In the genomic region with DNA sequence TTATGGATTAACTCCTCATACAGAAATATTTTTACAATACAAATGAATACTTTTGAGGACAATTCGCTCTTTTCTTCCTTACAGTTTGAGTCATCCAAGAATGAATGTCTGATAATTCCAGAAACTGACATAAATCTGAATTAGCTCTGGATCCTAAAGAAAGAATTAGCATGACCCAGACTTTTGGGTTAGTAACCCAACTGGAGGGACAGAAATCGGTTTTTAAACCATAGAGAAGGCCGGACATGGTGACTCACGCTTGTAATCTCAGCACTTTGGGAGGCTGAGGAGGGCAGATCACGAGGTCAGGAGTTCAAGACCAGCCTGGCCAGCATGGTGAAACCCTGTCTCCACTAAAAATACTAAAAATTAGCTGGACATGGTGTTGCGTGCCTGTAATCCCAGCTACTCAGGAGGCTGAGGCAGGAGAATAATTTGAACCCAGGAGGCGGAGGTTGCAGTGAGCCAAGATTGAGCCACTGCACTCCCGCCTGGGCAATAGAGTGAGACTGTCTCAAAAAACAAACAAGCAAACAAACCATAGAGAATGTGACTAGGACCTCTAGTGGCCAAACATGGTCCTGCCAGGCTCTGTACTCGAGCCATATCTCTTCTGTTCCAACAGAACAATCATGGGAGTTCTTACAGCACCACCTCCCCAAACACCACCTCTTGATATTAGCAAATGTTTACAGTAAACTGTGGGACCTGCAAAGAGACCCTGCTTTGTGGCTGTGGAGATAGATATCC, we compare ENCODE assay signal across 10 cellular contexts. TPM values are rescaled to one million over a fixed set of nuclear protein-coding genes. Genes with fewer than 3 reads are reported as not detected.
DNase-seq lines count a peak whose midpoint lies in the region; ATAC-seq and TF ChIP-seq lines count a peak whose summit lies in the region.
"Had no signal": no experiment of that assay in that cellular context is flagged by ENCODE, and none has a peak within 500 bp of the region (broad histone marks: within the 10 kb centered on the region; RNA-seq: fewer than 3 reads in every experiment).

No MANE protein-coding gene starts in this region.

- DNase-seq in body of pancreas, result peak in 3 of 4 donors; percentile 8 to 44 (median 38)
- no peak for DNase-seq in NCI-H1092 treated with DMSO at 0.1 percent for 48 hours (lab: John Stamatoyannopoulos, UW)
- no peak for DNase-seq in stimulated activated naive CD8-positive, alpha-beta T cell treated with anti-CD3 and anti-CD28 coated beads, Interleukin-15, amount 100 ng/mL, for 72 hours
- no peak for DNase-seq in cardiac septum (ENCODE audit: low spot score)
- DNase-seq in activated CD4-positive, alpha-beta T cell treated with anti-CD3 and anti-CD28 coated beads, Interleukin-2, amount 10 ng/mL, durations not matched to agents 24 days and 14 days, result no peak

- H3K4me1 ChIP-seq in body of pancreas, result peaks cover 41% of the 10 kb centered on the region
- H3K4me1 ChIP-seq in rectal smooth muscle tissue (ENCODE audit: control insufficient read depth, insufficient read depth, low read length), result peaks cover 24% of the 10 kb centered on the region

- TF ChIP-seq POLR2A in body of pancreas (IDR thresholded peaks at IDR 0.05), result no peak

- no peaks in the 10 kb centered on the region for H3K27me3 Mint-ChIP-seq in stimulated activated naive CD8-positive, alpha-beta T cell treated with anti-CD3 and anti-CD28 coated beads, Interleukin-15, amount 100 ng/mL, for 72 hours
- H3K27me3 Mint-ChIP-seq in activated CD4-positive, alpha-beta T cell treated with anti-CD3 and anti-CD28 coated beads, Interleukin-2, amount 10 ng/mL, durations not matched to agents 24 days and 14 days, result no peaks in the 10 kb centered on the region

- no peaks in the 10 kb centered on the region for H3K4me1 Mint-ChIP-seq in stimulated activated naive CD8-positive, alpha-beta T cell treated with anti-CD3 and anti-CD28 coated beads, Interleukin-15, amount 100 ng/mL, for 72 hours
- H3K4me1 Mint-ChIP-seq in activated CD4-positive, alpha-beta T cell treated with anti-CD3 and anti-CD28 coated beads, Interleukin-2, amount 10 ng/mL, durations not matched to agents 24 days and 14 days, result no peaks in the 10 kb centered on the region

- peak in 6 of 7 experiments; percentile 12 to 44 (median 20) for TF ChIP-seq CTCF in body of pancreas (IDR thresholded peaks at IDR 0.05)

- H3K9me3 Mint-ChIP-seq in stimulated activated naive CD8-positive, alpha-beta T cell treated with anti-CD3 and anti-CD28 coated beads, Interleukin-15, amount 100 ng/mL, for 72 hours, result peaks cover 4 to 18% of the 10 kb centered on the region in 2 donors
- H3K9me3 Mint-ChIP-seq in activated CD4-positive, alpha-beta T cell treated with anti-CD3 and anti-CD28 coated beads, Interleukin-2, amount 10 ng/mL, durations not matched to agents 24 days and 14 days, result peaks cover 4% of the 10 kb centered on the region

- no peaks in the 10 kb centered on the region for H3K36me3 Mint-ChIP-seq in activated CD4-positive, alpha-beta T cell treated with anti-CD3 and anti-CD28 coated beads, Interleukin-2, amount 10 ng/mL, durations not matched to agents 24 days and 14 days (ENCODE audit: low read depth)

- no peaks in the 10 kb centered on the region for H3K9me3 ChIP-seq in body of pancreas

- H3K27ac ChIP-seq in body of pancreas (peak overlapping the region; percentile 36 to 89 (median 60)), rectal smooth muscle tissue (ENCODE audit: low read depth, low read length) (peak overlapping the region; percentile 14)
- H3K27ac ChIP-seq: SK-N-MC had no signal

- H3K4me3 Mint-ChIP-seq in stimulated activated naive CD8-positive, alpha-beta T cell treated with anti-CD3 and anti-CD28 coated beads, Interleukin-15, amount 100 ng/mL, for 72 hours, result no peak overlapping the region
- H3K4me3 Mint-ChIP-seq in activated CD4-positive, alpha-beta T cell treated with anti-CD3 and anti-CD28 coated beads, Interleukin-2, amount 10 ng/mL, durations not matched to agents 24 days and 14 days, result no peak overlapping the region

- intact Hi-C loops in body of pancreas (cut with DNase I) (no loop called here), cardiac septum (cut with DNase I) (loop anchor here (5.0 to 10.0 kb wide), 2 partner anchors 43 to 95 kb away; no protein-coding TSS in a partner anchor)
- intact Hi-C loops in activated CD4-positive, alpha-beta T cell treated with anti-CD3 and anti-CD28 coated beads, Interleukin-2, amount 10 ng/mL, durations not matched to agents 24 days and 14 days (cut with micrococcal nuclease), result no loop called here

- WGBS in body of pancreas, 2 donors, result 81% methylated on average over 9 of the region's 9 CpGs

- peak; percentile 74 for ATAC-seq in GM18861 (IDR thresholded peaks at IDR 0.05; ENCODE audit: unreplicated experiment)
- ATAC-seq in HG03159 (IDR thresholded peaks at IDR 0.05; ENCODE audit: unreplicated experiment), result peak; percentile 87
- no peak for ATAC-seq in body of pancreas
- no peak for ATAC-seq in stimulated activated naive CD8-positive, alpha-beta T cell treated with anti-CD3 and anti-CD28 coated beads, Interleukin-15, amount 100 ng/mL, for 72 hours
- ATAC-seq: left colon had no signal

- H3K4me3 ChIP-seq in body of pancreas, result no peak overlapping the region
- no peak overlapping the region for H3K4me3 ChIP-seq in rectal smooth muscle tissue (ENCODE audit: low read length)
- H3K4me3 ChIP-seq: SK-N-MC had no signal

- no peaks in the 10 kb centered on the region for H3K27me3 ChIP-seq in body of pancreas
- H3K27me3 ChIP-seq in rectal smooth muscle tissue (ENCODE audit: control insufficient read depth, insufficient read depth, low read length), result no peaks in the 10 kb centered on the region

- no peak overlapping the region for H3K27ac Mint-ChIP-seq in stimulated activated naive CD8-positive, alpha-beta T cell treated with anti-CD3 and anti-CD28 coated beads, Interleukin-15, amount 100 ng/mL, for 72 hours
- H3K27ac Mint-ChIP-seq in activated CD4-positive, alpha-beta T cell treated with anti-CD3 and anti-CD28 coated beads, Interleukin-2, amount 10 ng/mL, durations not matched to agents 24 days and 14 days, result no peak overlapping the region

- H3K36me3 ChIP-seq in body of pancreas (replicated peaks in 1 of 2; ENCODE audit: insufficient read depth in 1 of 2, low read depth in 2 of 2), result no peaks in the 10 kb centered on the region
- H3K36me3 ChIP-seq in rectal smooth muscle tissue (ENCODE audit: control insufficient read depth, insufficient read depth, low read length), result no peaks in the 10 kb centered on the region

- no peak overlapping the region for H3K9ac ChIP-seq in rectal smooth muscle tissue (ENCODE audit: low read length)

RNA-seq across cellular contexts. Expression of a gene that starts 44.8 kb away (rescaled TPM):
- total RNA-seq in body of pancreas (10 to 100 TPM; 12.2 to 20.2 TPM), cardiac septum (2.6 TPM)
- total RNA-seq in activated CD4-positive, alpha-beta T cell treated with anti-CD3 and anti-CD28 coated beads, Interleukin-2, amount 10 ng/mL, durations not matched to agents 24 days and 14 days, result not detected in 2 replicates

Comparison
In these comparisons a context has a peak if more than half of its experiments do, and no peak if none do; other contexts are left out.
1. ATAC-seq: peak in GM18861 (single experiment) and HG03159 (single experiment); none in body of pancreas (single experiment) and stimulated activated naive CD8-positive, alpha-beta T cell treated with anti-CD3 and anti-CD28 coated beads, Interleukin-15, amount 100 ng/mL, for 72 hours (single experiment).
2. DNase-seq: peak in body of pancreas (3 of 4); none in NCI-H1092 treated with DMSO at 0.1 percent for 48 hours (single experiment), stimulated activated naive CD8-positive, alpha-beta T cell treated with anti-CD3 and anti-CD28 coated beads, Interleukin-15, amount 100 ng/mL, for 72 hours (0 of 2), cardiac septum (single experiment) and activated CD4-positive, alpha-beta T cell treated with anti-CD3 and anti-CD28 coated beads, Interleukin-2, amount 10 ng/mL, durations not matched to agents 24 days and 14 days (single experiment).